ENCODE assay signal across 13 cellular contexts in the genomic region with DNA sequence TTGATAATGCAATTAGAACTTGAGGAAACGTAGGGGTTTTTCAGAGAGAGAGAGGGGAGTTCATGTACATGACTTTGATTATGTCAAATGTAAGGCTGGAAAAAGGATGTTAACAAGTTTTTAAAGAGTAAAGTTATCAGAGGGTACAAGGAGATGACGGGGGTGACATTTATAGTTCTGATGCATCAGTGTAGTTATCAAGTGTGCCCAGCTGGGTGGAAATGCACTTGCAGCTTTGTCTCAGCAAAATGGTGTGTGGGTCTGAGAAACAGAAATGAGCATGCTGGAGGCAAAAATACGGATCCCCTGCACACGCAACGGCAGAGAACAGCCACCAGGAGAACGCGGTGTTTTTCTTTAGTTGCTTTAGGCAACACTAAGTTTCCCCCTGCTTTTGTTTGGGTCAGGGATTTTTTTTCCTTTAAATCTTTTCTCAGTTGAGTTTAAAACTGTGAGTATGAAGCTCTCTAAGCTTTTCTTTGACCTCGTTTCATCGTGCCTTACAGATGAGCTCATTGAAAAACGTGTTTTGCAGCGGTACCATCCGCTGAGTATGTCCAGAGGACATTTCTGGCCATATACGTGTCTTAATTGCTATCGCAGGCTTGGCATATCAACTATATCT.
A peak's percentile ranks its signal among the peaks of the same experiment; 100 is the strongest.
DNase-seq lines count a peak whose midpoint lies in the region; ATAC-seq lines count a peak whose summit lies in the region.
"Had no signal": no experiment of that assay in that cellular context is flagged by ENCODE, and none has a peak within 500 bp of the region (broad histone marks: within the 10 kb centered on the region; RNA-seq: fewer than 3 reads in every experiment).

No MANE protein-coding gene starts in this region.

- no peaks in the 10 kb centered on the region for H3K36me3 ChIP-seq in ACC112 (ENCODE audit: insufficient read depth, low read length)
- H3K36me3 ChIP-seq in muscle layer of duodenum (ENCODE audit: control insufficient read depth in 1 of 2, insufficient read depth in 2 of 2, low read length in 2 of 2), result no peaks in the 10 kb centered on the region

- peaks cover 7% of the 10 kb centered on the region for H3K4me1 ChIP-seq in ACC112 (ENCODE audit: control insufficient read depth, insufficient read depth, low read length, unreplicated experiment)
- H3K4me1 ChIP-seq in muscle layer of duodenum (ENCODE audit: control insufficient read depth in 1 of 2, insufficient read depth in 2 of 2, low read length in 2 of 2), result peaks cover 0 to 35% of the 10 kb centered on the region in 2 donors
- H3K4me1 ChIP-seq: A549 had no signal

- H3K4me3 ChIP-seq in ACC112 (ENCODE audit: low read depth, low read length) (peak overlapping the region; percentile 49), muscle layer of duodenum (ENCODE audit: low read depth in 1 of 2, low read length in 2 of 2) (no peak overlapping the region)
- H3K4me3 ChIP-seq: A549 had no signal

- H3K79me2 ChIP-seq in ACC112 (ENCODE audit: control insufficient read depth, insufficient read depth, low read length, unreplicated experiment), result no peaks in the 10 kb centered on the region

- no peak for ATAC-seq in HG02870 (IDR thresholded peaks at IDR 0.05; ENCODE audit: unreplicated experiment)
- no peak for ATAC-seq in HG02678 (IDR thresholded peaks at IDR 0.05; ENCODE audit: unreplicated experiment)
- ATAC-seq: A549, Panc1 had no signal

- DNase-seq in HS-5 (ENCODE audit: low read depth), result peak; percentile 53
- no peak for DNase-seq in epithelial cell of prostate (ENCODE audit: low read depth, low spot score)
- DNase-seq in MV-4-11 (lab: John Stamatoyannopoulos, UW), result no peak
- DNase-seq in OCI-M2 (lab: John Stamatoyannopoulos, UW; ENCODE audit: unreplicated experiment), result no peak
- DNase-seq: dorsolateral prefrontal cortex, islet precursor cell, NCI-H187 treated with DMSO at 0.1 percent for 48 hours had no signal

- H3K27ac ChIP-seq in ACC112 (ENCODE audit: low read depth, low read length) (no peak overlapping the region), epithelial cell of prostate (peak overlapping the region; percentile 41), muscle layer of duodenum (ENCODE audit: low read length) (peak overlapping the region; percentile 86)
- H3K27ac ChIP-seq: A549, dorsolateral prefrontal cortex had no signal

- H3K9me3 ChIP-seq in muscle layer of duodenum (ENCODE audit: control insufficient read depth in 1 of 2, low read length in 2 of 2), result no peaks in the 10 kb centered on the region
- H3K9me3 ChIP-seq: A549 had no signal

- H3K27me3 ChIP-seq in ACC112 (ENCODE audit: insufficient read depth, low read length) (no peaks in the 10 kb centered on the region), muscle layer of duodenum (ENCODE audit: low read depth, low read length) (no peaks in the 10 kb centered on the region)

- no peak overlapping the region for H2AFZ ChIP-seq in ACC112 (ENCODE audit: low read length, unreplicated experiment)
